ENCODE assay signal across 22 cellular contexts in genomic region chr9:101097210-101097609, GRCh38.
"Had no signal": no experiment of that assay in that cellular context is flagged by ENCODE, and none has a peak within 500 bp of the region (broad histone marks: within the 10 kb centered on the region; RNA-seq: fewer than 3 reads in every experiment).

No MANE protein-coding gene starts in this region.

- H3K9me3 ChIP-seq: mucosa of descending colon, right lobe of liver, suprapubic skin, transverse colon, vagina had no signal

- ATAC-seq: effector memory CD8-positive, alpha-beta T cell; mucosa of descending colon; natural killer cell treated with Interleukin-12 subunit alpha and Interleukin-12 subunit beta and Interleukin-15 and Interleukin-18, amount 100 ng/mL, for 72 hours; stimulated activated naive CD8-positive, alpha-beta T cell treated with anti-CD3 and anti-CD28 coated beads, Interleukin-15, amount 100 ng/mL, for 72 hours had no signal

- H3K4me3 ChIP-seq: mucosa of descending colon, right lobe of liver, suprapubic skin, transverse colon, vagina had no signal

- H3K27ac ChIP-seq: parathyroid adenoma, right lobe of liver, suprapubic skin, transverse colon, vagina had no signal

- H3K79me2 ChIP-seq: parathyroid adenoma had no signal

- H2AFZ ChIP-seq: parathyroid adenoma had no signal

- FAIRE-seq: endometrium, frontal cortex, keratinocyte, small intestine had no signal

- H3K9ac ChIP-seq: parathyroid adenoma had no signal

- H3K36me3 ChIP-seq: right lobe of liver, suprapubic skin, transverse colon, vagina had no signal

- DNase-seq: cortex of kidney; effector memory CD8-positive, alpha-beta T cell; erythroblast; mesenchymal stem cell; mucosa of descending colon; naive B cell; right lobe of liver; small intestine; stimulated activated CD4-positive, alpha-beta T cell treated with anti-CD3 and anti-CD28 coated beads, Interleukin-12 subunit alpha, Interleukin-12 subunit beta, amount 100 ng/mL, for 4 hours; stimulated activated CD4-positive, alpha-beta T cell treated with anti-CD3 and anti-CD28 coated beads, Interleukin-1b, Interleukin-23, amount 100 ng/mL, for 48 hours; stimulated activated CD4-positive, alpha-beta T cell treated with anti-CD3 and anti-CD28 coated beads, Interleukin-4, amount 100 ng/mL, for 1 hour; stimulated activated CD8-positive, alpha-beta memory T cell treated with anti-CD3 and anti-CD28 coated beads, Interleukin-4, amount 100 ng/mL, for 48 hours; stimulated activated naive CD4-positive, alpha-beta T cell; stimulated activated naive CD8-positive, alpha-beta T cell treated with anti-CD3 and anti-CD28 coated beads, Interleukin-15, amount 100 ng/mL, for 72 hours; transverse colon had no signal

- H3K4me1 ChIP-seq: parathyroid adenoma, right lobe of liver, suprapubic skin, transverse colon, vagina had no signal

- H3K27me3 ChIP-seq: right lobe of liver, suprapubic skin, transverse colon, vagina had no signal
